Comparison of ENCODE assay signal across 17 cellular contexts in genomic region chr12:124855275-124855957, GRCh38. TPM values are rescaled to one million over a fixed set of nuclear protein-coding genes. Genes with fewer than 3 reads are reported as not detected.
DNase-seq lines count a peak whose midpoint lies in the region; TF ChIP-seq lines count a peak whose summit lies in the region.
"Had no signal": no experiment of that assay in that cellular context is flagged by ENCODE, and none has a peak within 500 bp of the region (broad histone marks: within the 10 kb centered on the region; RNA-seq: fewer than 3 reads in every experiment).

No MANE protein-coding gene starts in this region.

- DNase-seq in dorsolateral prefrontal cortex (no peak), testis (peak; percentile 51), MV-4-11 (lab: John Stamatoyannopoulos, UW) (no peak), DMS 273 treated with DMSO at 0.1 percent for 48 hours (lab: John Stamatoyannopoulos, UW) (no peak), OCI-LY7 (ENCODE audit: low spot score) (no peak)
- DNase-seq: activated B cell treated with CpG ODN at 0.5 μM for 24 hours; activated CD4-positive, alpha-beta memory T cell treated with anti-CD3 and anti-CD28 coated beads, Interleukin-2, amount 10 ng/mL, durations not matched to agents 7 days and 5 days; Caco-2; central memory CD4-positive, alpha-beta T cell; HCEC 1CT; NCI-H510A treated with DMSO at 0.1 percent for 48 hours; NK-92 treated with Interleukin-12 subunit alpha and Interleukin-12 subunit beta, amount 100 ng/mL, for 24 hours; SK-N-SH; tibial artery had no signal

- H3K27ac ChIP-seq in VCaP (peak overlapping the region; percentile 74), dorsolateral prefrontal cortex (peak overlapping the region in 55 of 59 donors; percentile 6 to 85 (median 64)), neutrophil (peak overlapping the region; percentile 61), testis (peak overlapping the region; percentile 83 to 89), OCI-LY7 (ENCODE audit: low read depth, low read length, poor library complexity, severe bottlenecking) (no peak overlapping the region)
- H3K27ac ChIP-seq: neural progenitor cell, tibial artery had no signal

- H3K79me2 ChIP-seq in OCI-LY7 (ENCODE audit: insufficient read depth, low read depth, low read length), result peaks cover 28% of the 10 kb centered on the region

- no peak overlapping the region for H3K4me2 ChIP-seq in OCI-LY7 (ENCODE audit: low read length)
- H3K4me2 ChIP-seq: neural progenitor cell, SK-N-SH had no signal

- WGBS in testis, 2 donors, result 35 to 41% methylated on average over 15 of the region's 15 CpGs

- no peaks in the 10 kb centered on the region for H3K9me2 ChIP-seq in OCI-LY7 (ENCODE audit: insufficient read depth, low read length)
- H3K9me2 ChIP-seq: SK-N-SH had no signal

- H3K4me1 ChIP-seq in neutrophil (ENCODE audit: control insufficient read depth in 1 of 2, insufficient read depth in 1 of 2, low read depth in 1 of 2, low read length in 1 of 2) (peaks cover 54% of the 10 kb centered on the region in 2 experiments), testis (peaks cover 38% of the 10 kb centered on the region), OCI-LY7 (ENCODE audit: insufficient read depth, low read length, poor library complexity, severe bottlenecking) (peaks cover 20% of the 10 kb centered on the region)
- H3K4me1 ChIP-seq: neural progenitor cell had no signal

- POLR2A ChIA-PET in OCI-LY7 (lab: Charles Lee), result no interaction called here

- no peaks in the 10 kb centered on the region for H4K20me1 ChIP-seq in OCI-LY7 (ENCODE audit: insufficient read depth, low read length)

- CTCF ChIA-PET in OCI-LY7 (lab: Charles Lee; ENCODE audit: unreplicated experiment), result no interaction called here

- TF ChIP-seq POLR2A in testis (IDR thresholded peaks at IDR 0.05), result no peak

- intact Hi-C loops in dorsolateral prefrontal cortex (cut with DNase I), result loop anchor here in 1 of 2 donors (5.0 kb wide), 1 partner anchor 78 kb away; no protein-coding TSS in a partner anchor
- intact Hi-C loops in testis (cut with DNase I; ENCODE audit: low total_unique reads), result no loop called here
- intact Hi-C loops in OCI-LY7 (cut with micrococcal nuclease; ENCODE audit: unreplicated experiment), result no loop called here

- no peak for TF ChIP-seq CTCF in VCaP (conservative IDR thresholded peaks at IDR 0.05)
- TF ChIP-seq CTCF in dorsolateral prefrontal cortex (IDR thresholded peaks at IDR 0.05 in 54 of 56, conservative IDR thresholded peaks at IDR 0.05 in 2 of 56; ENCODE audit: low read depth in 1 of 56, partially characterized antibody in 56 of 56), result no peak
- TF ChIP-seq CTCF in neutrophil (IDR thresholded peaks at IDR 0.05), result no peak
- TF ChIP-seq CTCF in testis (IDR thresholded peaks at IDR 0.05), result no peak
- no peak for TF ChIP-seq CTCF in OCI-LY7 (conservative IDR thresholded peaks at IDR 0.05; ENCODE audit: low read length)

- H3K27me3 ChIP-seq in dorsolateral prefrontal cortex (no peaks in the 10 kb centered on the region), neutrophil (no peaks in the 10 kb centered on the region), testis (no peaks in the 10 kb centered on the region)
- H3K27me3 ChIP-seq: neural progenitor cell, tibial artery had no signal

- no peak overlapping the region for H2AFZ ChIP-seq in OCI-LY7 (ENCODE audit: low read length)
- H2AFZ ChIP-seq: neural progenitor cell had no signal

- no TSS peak for BruUV-seq in OCI-LY7 (replicated peaks; lab: Mats Ljungman, UMichigan)

- H3K4me3 ChIP-seq in dorsolateral prefrontal cortex (no peak overlapping the region), neutrophil (ENCODE audit: low read depth in 1 of 2, low read length in 1 of 2) (no peak overlapping the region), testis (no peak overlapping the region), OCI-LY7 (ENCODE audit: low read depth, low read length, poor library complexity, severe bottlenecking) (no peak overlapping the region)
- H3K4me3 ChIP-seq: neural progenitor cell, tibial artery had no signal

- no peaks in the 10 kb centered on the region for H3K9me3 ChIP-seq in neutrophil
- H3K9me3 ChIP-seq in testis, result no peaks in the 10 kb centered on the region
- no peaks in the 10 kb centered on the region for H3K9me3 ChIP-seq in OCI-LY7 (ENCODE audit: low read length)
- H3K9me3 ChIP-seq: Caco-2, SK-N-SH, tibial artery had no signal

- no peaks in the 10 kb centered on the region for H3K36me3 ChIP-seq in neutrophil
- no peaks in the 10 kb centered on the region for H3K36me3 ChIP-seq in testis (ENCODE audit: low read depth, missing control alignments)
- H3K36me3 ChIP-seq in OCI-LY7 (ENCODE audit: insufficient read depth, low read length), result peaks cover 69% of the 10 kb centered on the region
- H3K36me3 ChIP-seq: neural progenitor cell, tibial artery had no signal

RNA-seq across cellular contexts. Expression of gene SCARB1, which starts 8.2 kb away (rescaled TPM):
- 100 to 1,000 TPM in 1 of 120 experiments, 10 to 100 TPM in 119; 33.4 to 110 (median 54.7) TPM for total RNA-seq in dorsolateral prefrontal cortex
- 10 to 100 TPM; 46.9 to 73.6 TPM for total RNA-seq in testis
- polyA plus RNA-seq in testis (ENCODE audit: insufficient read depth, low read depth, low replicate concordance), result 116 TPM
- total RNA-seq in OCI-LY7 (2014; rRNA removed; shearing (Covaris generic)), result 24.4 and 42.9 TPM in 2 replicates
- 99.0 and 112 TPM in 2 replicates for total RNA-seq in OCI-LY7 (2022)

RNA-seq across cellular contexts. Expression of gene UBC, which starts 59.0 kb away (rescaled TPM):
- total RNA-seq in dorsolateral prefrontal cortex, result 1,000 to 10,000 TPM in 109 of 120 experiments, 100 to 1,000 TPM in 11; 835 to 2,453 (median 1,204) TPM
- 1,000 to 10,000 TPM; 1,262 to 1,458 TPM for total RNA-seq in testis
- polyA plus RNA-seq in testis (ENCODE audit: insufficient read depth, low read depth, low replicate concordance), result 2,678 TPM
- total RNA-seq in OCI-LY7 (2014; rRNA removed; shearing (Covaris generic)), result 425 and 431 TPM in 2 replicates
- 616 and 682 TPM in 2 replicates for total RNA-seq in OCI-LY7 (2022)
